32 cellular contexts compared by ENCODE assay signal in the genomic region with DNA sequence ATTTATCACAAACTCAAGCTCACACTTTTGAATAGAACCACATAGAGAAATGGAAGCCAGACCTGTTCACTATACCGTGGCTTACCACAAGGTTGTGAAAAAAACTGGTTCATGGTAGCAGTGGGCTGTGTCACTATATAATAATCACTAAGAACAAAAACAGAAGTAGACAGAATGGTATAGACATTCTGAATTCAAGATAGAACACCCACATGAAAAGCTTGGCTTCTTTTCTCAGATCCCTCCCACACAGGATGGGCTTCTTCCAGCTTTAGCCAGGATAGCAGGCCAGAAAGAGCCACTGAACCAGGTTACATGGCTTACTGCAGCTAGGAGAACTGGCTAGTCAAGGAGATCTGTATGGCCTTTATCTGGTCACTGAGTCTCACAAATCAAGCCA. TPM values are rescaled to one million over a fixed set of nuclear protein-coding genes. Genes with fewer than 3 reads are reported as not detected.
A peak's percentile ranks its signal among the peaks of the same experiment; 100 is the strongest.
DNase-seq lines count a peak whose midpoint lies in the region; ATAC-seq, FAIRE-seq and TF ChIP-seq lines count a peak whose summit lies in the region.
"Had no signal": no experiment of that assay in that cellular context is flagged by ENCODE, and none has a peak within 500 bp of the region (broad histone marks: within the 10 kb centered on the region; RNA-seq: fewer than 3 reads in every experiment).

No MANE protein-coding gene starts in this region.

- H3K9me3 ChIP-seq in K562 (replicated peaks; ENCODE audit: control insufficient read depth, insufficient read depth, low read depth, low read length): no peaks in the 10 kb centered on the region
- no peaks in the 10 kb centered on the region for H3K9me3 ChIP-seq in subcutaneous abdominal adipose tissue (ENCODE audit: control insufficient read depth in 5 of 5, low read length in 5 of 5)
- H3K9me3 ChIP-seq: breast epithelium, pancreas, SJSA1, thoracic aorta had no signal

- POLR2A ChIA-PET in K562 (lab: Yijun Ruan, JAX): interaction anchor here (1.3 to 1.5 kb wide), 2 partner anchors 9 to 58 kb away, joined by 5 read pairs; no protein-coding TSS in a partner anchor

- no peaks in the 10 kb centered on the region for H4K20me1 ChIP-seq in K562 (replicated peaks; ENCODE audit: control insufficient read depth, insufficient read depth, low read length)

- no peak for FAIRE-seq in K562 (lab: Jason Lieb, UNC)
- FAIRE-seq: pancreas, urothelium cell line had no signal

- H3K9ac ChIP-seq in K562 (ENCODE audit: insufficient read depth in 1 of 2, low read depth in 2 of 2, low read length in 2 of 2) (no peak overlapping the region), subcutaneous abdominal adipose tissue (ENCODE audit: low read length in 5 of 5) (peak overlapping the region in 1 of 5 donors; percentile 37)

- H3K27me3 ChIP-seq in K562 (ENCODE audit: control insufficient read depth in 2 of 2, insufficient read depth in 2 of 2, low read length in 2 of 2): peaks cover 10% of the 10 kb centered on the region in 2 experiments
- H3K27me3 ChIP-seq in subcutaneous abdominal adipose tissue (ENCODE audit: control insufficient read depth in 5 of 5, insufficient read depth in 4 of 5, low read length in 5 of 5): no peaks in the 10 kb centered on the region
- H3K27me3 ChIP-seq: breast epithelium, pancreas had no signal

- TF ChIP-seq POLR2A in K562 (conservative IDR thresholded peaks at IDR 0.05): no peak

- in situ Hi-C loops in K562 (cut with MboI) (no loop called here), G401 (cut with HindIII; ENCODE audit: low sequenced_read_pairs) (no loop called here)

- H3K4me2 ChIP-seq in K562 (ENCODE audit: insufficient read depth, low read length): no peak overlapping the region
- H3K4me2 ChIP-seq: GM23338 had no signal

- DNase-seq in SKM-1 treated with dmso at 0.1 percent for 144 hours (lab: John Stamatoyannopoulos, UW; ENCODE audit: unreplicated experiment) (peak; percentile 40), SKM-1 (lab: John Stamatoyannopoulos, UW; ENCODE audit: unreplicated experiment) (no peak), K562 (ENCODE audit: extremely low read depth in 1 of 4, low spot score in 3 of 4) (no peak), G401 (ENCODE audit: low spot score) (no peak), T-helper 9 cell (no peak)
- DNase-seq: activated CD4-positive, alpha-beta memory T cell treated with anti-CD3 and anti-CD28 coated beads, Interleukin-2, amount 10 ng/mL, durations not matched to agents 7 days and 5 days; activated CD4-positive, alpha-beta T cell treated with anti-CD3 and anti-CD28 coated beads for 1 hour; amygdala; CD4-positive, alpha-beta memory T cell; effector memory CD4-positive, alpha-beta T cell; head of caudate nucleus; HFFc6; IMR-90; kidney glomerular epithelial cell; NCI-H1105; NCI-H1930; NCI-H345; NCI-H748 treated with DMSO at 0.1 percent for 48 hours; pancreas; stimulated activated CD4-positive, alpha-beta T cell treated with anti-CD3 and anti-CD28 coated beads, Interleukin-4, amount 100 ng/mL, for 1 hour had no signal

- H3K36me3 ChIP-seq in K562 (ENCODE audit: control insufficient read depth, insufficient read depth, low read length) (no peaks in the 10 kb centered on the region), subcutaneous abdominal adipose tissue (ENCODE audit: control insufficient read depth in 5 of 5, insufficient read depth in 5 of 5, low read length in 5 of 5) (no peaks in the 10 kb centered on the region)
- H3K36me3 ChIP-seq: breast epithelium, pancreas, SJSA1, thoracic aorta had no signal

- TF ChIP-seq EP300 in K562 (IDR thresholded peaks at IDR 0.05; ENCODE audit: low read length): no peak

- H3K27ac ChIP-seq in K562 (ENCODE audit: extremely low read depth, low read depth, low read length) (no peak overlapping the region), subcutaneous abdominal adipose tissue (ENCODE audit: low read depth, low read length) (peak overlapping the region; percentile 71)
- H3K27ac ChIP-seq: 22Rv1, coronary artery, pancreas, SJSA1, thoracic aorta had no signal

- ATAC-seq in GM21717 (IDR thresholded peaks at IDR 0.05; ENCODE audit: unreplicated experiment): peak; percentile 46
- peak; percentile 42; the same call in 1 of the 3 replicates for ATAC-seq in K562
- ATAC-seq in GM18517 (IDR thresholded peaks at IDR 0.05; ENCODE audit: unreplicated experiment): no peak
- ATAC-seq: GM23338 had no signal

- no peaks in the 10 kb centered on the region for H3K9me1 ChIP-seq in K562 (ENCODE audit: control insufficient read depth, insufficient read depth, low read length)

- TF ChIP-seq CTCF in K562 (IDR thresholded peaks at IDR 0.05 in 2 of 3, conservative IDR thresholded peaks at IDR 0.05 in 1 of 3; ENCODE audit: insufficient read depth in 2 of 3, low read depth in 1 of 3, low read length in 3 of 3): no peak

- no peaks in the 10 kb centered on the region for H3K4me1 ChIP-seq in K562 (replicated peaks in 1 of 2; ENCODE audit: control insufficient read depth in 2 of 2, insufficient read depth in 2 of 2, low read length in 2 of 2)
- H3K4me1 ChIP-seq in subcutaneous abdominal adipose tissue (ENCODE audit: control insufficient read depth in 5 of 5, insufficient read depth in 5 of 5, low read length in 5 of 5): peaks cover 0 to 24% (median 5%) of the 10 kb centered on the region in 5 donors
- H3K4me1 ChIP-seq: breast epithelium, SJSA1 had no signal

- no peak for TF ChIP-seq RAD21 in K562 (CRISPR knock-in tag; conservative IDR thresholded peaks at IDR 0.05 in 1 of 2, IDR thresholded peaks at IDR 0.05 in 1 of 2)

- H3K4me3 ChIP-seq in K562 (no peak overlapping the region), subcutaneous abdominal adipose tissue (ENCODE audit: low read depth in 1 of 5, low read length in 5 of 5) (no peak overlapping the region)
- H3K4me3 ChIP-seq: breast epithelium, coronary artery, GM23338, lung, pancreas, SJSA1, thoracic aorta had no signal

- 14% methylated on average over 1 of the region's 1 CpG for WGBS in K562 (ENCODE audit: insufficient coverage, low coverage, missing lambda C conversion rate)

- no peaks in the 10 kb centered on the region for H3K79me2 ChIP-seq in K562 (ENCODE audit: control insufficient read depth, insufficient read depth, low read length)

- intact Hi-C loops in K562 (cut with micrococcal nuclease): no loop called here

- H2AFZ ChIP-seq in K562 (ENCODE audit: low read depth, low read length): no peak overlapping the region
- H2AFZ ChIP-seq: GM23338 had no signal

- no TSS peak for BruUV-seq in K562 (replicated peaks; lab: Mats Ljungman, UMichigan)

- CTCF ChIA-PET in K562 (lab: Yijun Ruan, JAX; ENCODE audit: low intra/inter-chr PET ratio): no interaction called here

TF ChIP-seq in K562, 482 proteins besides CTCF, POLR2A, EP300 and RAD21 (continues in another document):
- TF ChIP-seq ZNF436 (CRISPR knock-in tag; IDR thresholded peaks at IDR 0.05) (no peak), ZKSCAN8 (CRISPR knock-in tag; IDR thresholded peaks at IDR 0.05) (no peak), EWSR1 (IDR thresholded peaks at IDR 0.05; ENCODE audit: borderline replicate concordance, low read depth, partially characterized antibody) (no peak), SRSF9 (IDR thresholded peaks at IDR 0.05; ENCODE audit: borderline replicate concordance, low read depth, low read length) (no peak), CHD1 (IDR thresholded peaks at IDR 0.05; ENCODE audit: low read length) (no peak)
- TF ChIP-seq, protein P1, sequence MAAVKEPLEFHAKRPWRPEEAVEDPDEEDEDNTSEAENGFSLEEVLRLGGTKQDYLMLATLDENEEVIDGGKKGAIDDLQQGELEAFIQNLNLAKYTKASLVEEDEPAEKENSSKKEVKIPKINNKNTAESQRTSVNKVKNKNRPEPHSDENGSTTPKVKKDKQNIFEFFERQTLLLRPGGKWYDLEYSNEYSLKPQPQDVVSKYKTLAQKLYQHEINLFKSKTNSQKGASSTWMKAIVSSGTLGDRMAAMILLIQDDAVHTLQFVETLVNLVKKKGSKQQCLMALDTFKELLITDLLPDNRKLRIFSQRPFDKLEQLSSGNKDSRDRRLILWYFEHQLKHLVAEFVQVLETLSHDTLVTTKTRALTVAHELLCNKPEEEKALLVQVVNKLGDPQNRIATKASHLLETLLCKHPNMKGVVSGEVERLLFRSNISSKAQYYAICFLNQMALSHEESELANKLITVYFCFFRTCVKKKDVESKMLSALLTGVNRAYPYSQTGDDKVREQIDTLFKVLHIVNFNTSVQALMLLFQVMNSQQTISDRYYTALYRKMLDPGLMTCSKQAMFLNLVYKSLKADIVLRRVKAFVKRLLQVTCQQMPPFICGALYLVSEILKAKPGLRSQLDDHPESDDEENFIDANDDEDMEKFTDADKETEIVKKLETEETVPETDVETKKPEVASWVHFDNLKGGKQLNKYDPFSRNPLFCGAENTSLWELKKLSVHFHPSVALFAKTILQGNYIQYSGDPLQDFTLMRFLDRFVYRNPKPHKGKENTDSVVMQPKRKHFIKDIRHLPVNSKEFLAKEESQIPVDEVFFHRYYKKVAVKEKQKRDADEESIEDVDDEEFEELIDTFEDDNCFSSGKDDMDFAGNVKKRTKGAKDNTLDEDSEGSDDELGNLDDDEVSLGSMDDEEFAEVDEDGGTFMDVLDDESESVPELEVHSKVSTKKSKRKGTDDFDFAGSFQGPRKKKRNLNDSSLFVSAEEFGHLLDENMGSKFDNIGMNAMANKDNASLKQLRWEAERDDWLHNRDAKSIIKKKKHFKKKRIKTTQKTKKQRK (IDR thresholded peaks at IDR 0.05; ENCODE audit: borderline replicate concordance, low read depth, low read length): no peak

RNA-seq across cellular contexts. Expression of a gene that starts 6.1 kb away (rescaled TPM):
- not detected in 2 replicates for total RNA-seq in K562 (2011; cell fraction: chromatin; rRNA removed; ENCODE audit: low replicate concordance)
- not detected in 2 replicates for total RNA-seq in K562 (2011; cell fraction: nucleolus; rRNA removed)
- total RNA-seq in K562 (2011; cell fraction: nucleoplasm; rRNA removed): not detected in 2 replicates
- total RNA-seq in K562 (2014; rRNA removed) (not detected in 2 replicates), K562 (2014; rRNA removed; fragmentation: Illumina TruSeq; extraction: Trizol) (not detected in 2 replicates), K562 (2015; rRNA removed; fragmentation: Illumina TruSeq; extraction: Trizol) (not detected in 2 replicates), K562 (2021) (0.07 TPM in 1 of 2 replicates, not detected in the other)
- polyA plus RNA-seq in K562 (2011; rRNA removed) (not detected in 2 replicates), K562 (2014; fragmentation: Illumina TruSeq; extraction: Trizol) (not detected in 2 replicates), K562 (2014; fragmentation: Nextera tagmentation; extraction: Ambion mirVana) (not detected), K562 (2014; rRNA removed) (not detected in 2 replicates)
- polyA plus RNA-seq in K562 (2011; cell fraction: cytosol; rRNA removed): 0.09 and 0.13 TPM in 2 replicates
- polyA plus RNA-seq in K562 (2011; cell fraction: nucleus; rRNA removed): not detected in 2 replicates
- polyA plus RNA-seq in K562 (2012): 0.10 and 0.29 TPM in 2 replicates
- polyA minus RNA-seq in K562 (2011; rRNA and poly(A)+ RNA removed): not detected in 2 replicates
- not detected in 2 replicates for polyA minus RNA-seq in K562 (2011; cell fraction: cytosol; rRNA and poly(A)+ RNA removed)
- polyA minus RNA-seq in K562 (2011; cell fraction: nucleus; rRNA and poly(A)+ RNA removed): not detected in 2 replicates
- total RNA-seq in G401 (2014; rRNA removed; shearing (Covaris generic)): 1.5 and 2.0 TPM in 2 replicates
- total RNA-seq: activated CD4-positive, alpha-beta memory T cell treated with anti-CD3 and anti-CD28 coated beads, Interleukin-2, amount 10 ng/mL, durations not matched to agents 7 days and 5 days; activated T-helper 2 cell treated with anti-CD3 and anti-CD28 coated beads, Interferon-gamma antibody, Interleukin-2, Interleukin-4, amounts not matched to agents 10 μg/mL and 5 μg/mL and 100 μg/mL, durations not matched to agents 14 hours and 24 hours and 36 hours; SJSA1 had no signal
- polyA plus RNA-seq: IMR-90 had no signal
